In genomic region chr2:120118471-120118870, GRCh38 we compare ENCODE assay signal across 26 cellular contexts.
"Had no signal": no experiment of that assay in that cellular context is flagged by ENCODE, and none has a peak within 500 bp of the region (broad histone marks: within the 10 kb centered on the region; RNA-seq: fewer than 3 reads in every experiment).

No MANE protein-coding gene starts in this region.

- H3K9me3 ChIP-seq: esophagus squamous epithelium, gastrocnemius medialis, lower lobe of right lung had no signal

- H3K4me1 ChIP-seq: esophagus squamous epithelium, gastrocnemius medialis, heart right ventricle, left lung, lower lobe of right lung had no signal

- FAIRE-seq: colon, islet of Langerhans, keratinocyte had no signal

- H3K4me3 ChIP-seq: coronary artery, dorsolateral prefrontal cortex, esophagus squamous epithelium, gastrocnemius medialis, heart right ventricle, left lung, lower lobe of right lung had no signal

- H3K36me3 ChIP-seq: left lung, lower lobe of right lung had no signal

- ATAC-seq: esophagus mucosa; gastrocnemius medialis; heart right ventricle; left cardiac atrium; left lung; left ventricle myocardium superior; lower lobe of right lung; naive thymus-derived CD4-positive, alpha-beta T cell had no signal

- DNase-seq: dermis blood vessel endothelial cell; dorsolateral prefrontal cortex; effector CD4-positive, alpha-beta T cell; effector memory CD4-positive, alpha-beta T cell; erythroblast; esophagus squamous epithelium; foreskin fibroblast; foreskin melanocyte; gastrocnemius medialis; glutamatergic neuron; head of caudate nucleus; heart right ventricle; hippocampal formation; left cardiac atrium; left lung; left ventricle myocardium superior; lower lobe of right lung; mesenchymal stem cell; midbrain; naive thymus-derived CD4-positive, alpha-beta T cell had no signal

- H3K27me3 ChIP-seq: dorsolateral prefrontal cortex, esophagus squamous epithelium, gastrocnemius medialis, left lung had no signal

- H3K27ac ChIP-seq: coronary artery, dorsolateral prefrontal cortex, epithelial cell of prostate, esophagus squamous epithelium, gastrocnemius medialis, heart right ventricle, left lung, lower lobe of right lung had no signal
